In genomic region chr6:158606011-158606410, GRCh38 we compare ENCODE assay signal across 7 cellular contexts. TPM values are rescaled to one million over a fixed set of nuclear protein-coding genes. Genes with fewer than 3 reads are reported as not detected.
DNase-seq lines count a peak whose midpoint lies in the region; ATAC-seq and TF ChIP-seq lines count a peak whose summit lies in the region.
"Not testable (repeated sequence)": the region's sequence is repeated elsewhere in the genome, so short reads cannot be mapped to it uniquely, and the experiment has no call there.

No MANE protein-coding gene starts in this region.

- H3K36me3 Mint-ChIP-seq in WTC11 (peaks cover 45% of the 10 kb centered on the region), immature natural killer cell (peaks cover 13 to 57% (median 19%) of the 10 kb centered on the region in 3 donors)
- H3K36me3 Mint-ChIP-seq in activated T-cell treated with anti-CD3 and anti-CD28 coated beads, Interleukin-2, amount 50 U/mL, for 24 hours (ENCODE audit: low read depth) = peaks cover 95% of the 10 kb centered on the region
- H3K36me3 Mint-ChIP-seq in central memory CD8-positive, alpha-beta T cell (ENCODE audit: insufficient read depth) = peaks cover 50% of the 10 kb centered on the region
- peaks cover 11% of the 10 kb centered on the region for H3K36me3 Mint-ChIP-seq in natural killer cell treated with Interleukin-12 subunit alpha and Interleukin-12 subunit beta and Interleukin-15 and Interleukin-18, amount 100 ng/mL, for 72 hours
- H3K36me3 Mint-ChIP-seq in stimulated activated effector memory CD8-positive, alpha-beta T cell treated with anti-CD3 and anti-CD28 coated beads, Interleukin-12 subunit alpha, Interleukin-12 subunit beta, amount 100 ng/mL, for 72 hours = peaks cover 96% of the 10 kb centered on the region

- peaks cover 46% of the 10 kb centered on the region for H3K79me2 ChIP-seq in HCT116 (ENCODE audit: insufficient read depth, low read length)

- H3K4me3 Mint-ChIP-seq in WTC11; activated T-cell treated with anti-CD3 and anti-CD28 coated beads, Interleukin-2, amount 50 U/mL, for 24 hours; central memory CD8-positive, alpha-beta T cell; immature natural killer cell; natural killer cell treated with Interleukin-12 subunit alpha and Interleukin-12 subunit beta and Interleukin-15 and Interleukin-18, amount 100 ng/mL, for 72 hours; stimulated activated effector memory CD8-positive, alpha-beta T cell treated with anti-CD3 and anti-CD28 coated beads, Interleukin-12 subunit alpha, Interleukin-12 subunit beta, amount 100 ng/mL, for 72 hours: not testable (repeated sequence)

- POLR2A ChIA-PET in HCT116 (lab: Charles Lee); WTC11 (lab: Charles Lee): not testable (repeated sequence)

- H3K27ac ChIP-seq in HCT116 (ENCODE audit: low read depth, low read length) = peak overlapping the region; percentile 24

- not testable (repeated sequence) for H3K4me1 ChIP-seq in HCT116 (ENCODE audit: control insufficient read depth in 1 of 2, insufficient read depth in 2 of 2, low read length in 2 of 2)

- not testable (repeated sequence) for H3K9me3 Mint-ChIP-seq in WTC11; activated T-cell treated with anti-CD3 and anti-CD28 coated beads, Interleukin-2, amount 50 U/mL, for 24 hours; central memory CD8-positive, alpha-beta T cell; immature natural killer cell; natural killer cell treated with Interleukin-12 subunit alpha and Interleukin-12 subunit beta and Interleukin-15 and Interleukin-18, amount 100 ng/mL, for 72 hours; stimulated activated effector memory CD8-positive, alpha-beta T cell treated with anti-CD3 and anti-CD28 coated beads, Interleukin-12 subunit alpha, Interleukin-12 subunit beta, amount 100 ng/mL, for 72 hours

- not testable (repeated sequence) for H3K9me2 ChIP-seq in HCT116 (ENCODE audit: insufficient read depth)

- not testable (repeated sequence) for H3K27me3 ChIP-seq in HCT116 (ENCODE audit: insufficient read depth, low read length)

- not testable (repeated sequence) for H3K9ac ChIP-seq in HCT116 (ENCODE audit: low read length)

- intact Hi-C loops in HCT116 (cut with micrococcal nuclease) = not testable (repeated sequence)

- TF ChIP-seq CTCF in HCT116 (IDR thresholded peaks at IDR 0.05 in 2 of 3, conservative IDR thresholded peaks at IDR 0.05 in 1 of 3; ENCODE audit: borderline replicate concordance in 1 of 3, insufficient read depth in 1 of 3, low read depth in 2 of 3, low read length in 2 of 3); WTC11 (IDR thresholded peaks at IDR 0.05): not testable (repeated sequence)

- H3K36me3 ChIP-seq in HCT116 (ENCODE audit: control insufficient read depth in 1 of 2, insufficient read depth in 2 of 2, low read length in 2 of 2) = peaks cover 27 to 61% of the 10 kb centered on the region in 2 experiments

- not testable (repeated sequence) for BruUV-seq in HCT116 (replicated peaks; lab: Mats Ljungman, UMichigan)

- H3K9me3 ChIP-seq in HCT116 (ENCODE audit: control insufficient read depth in 1 of 2, insufficient read depth in 1 of 2, low read depth in 1 of 2, low read length in 2 of 2) = not testable (repeated sequence)

- not testable (repeated sequence) for H3K4me3 ChIP-seq in HCT116 (replicated peaks in 1 of 2; ENCODE audit: low read depth in 1 of 2, low read length in 2 of 2)

- CTCF ChIA-PET in HCT116 (lab: Charles Lee) = interaction anchor here (2.2 to 5.7 kb wide), 2 partner anchors 385 to 392 kb away, joined by 24 to 38 read pairs; no protein-coding TSS in a partner anchor
- CTCF ChIA-PET in WTC11 (lab: Charles Lee) = interaction anchor here (1.2 to 2.4 kb wide), 5 partner anchors 38 to 392 kb away, joined by 6 to 24 read pairs (median 8); partner anchors contain the start of gene DYNLT1

- not testable (repeated sequence) for ATAC-seq in HCT116; WTC11; central memory CD8-positive, alpha-beta T cell (replicated peaks; ENCODE audit: extremely low read depth, poor library complexity, severe bottlenecking); natural killer cell treated with Interleukin-12 subunit alpha and Interleukin-12 subunit beta and Interleukin-15 and Interleukin-18, amount 100 ng/mL, for 72 hours; stimulated activated effector memory CD8-positive, alpha-beta T cell treated with anti-CD3 and anti-CD28 coated beads, Interleukin-12 subunit alpha, Interleukin-12 subunit beta, amount 100 ng/mL, for 72 hours

- H2AFZ ChIP-seq in HCT116 (ENCODE audit: low read depth, low read length, poor library complexity, severe bottlenecking) = not testable (repeated sequence)

- not testable (repeated sequence) for H3K27me3 Mint-ChIP-seq in WTC11 (ENCODE audit: low read depth); activated T-cell treated with anti-CD3 and anti-CD28 coated beads, Interleukin-2, amount 50 U/mL, for 24 hours; central memory CD8-positive, alpha-beta T cell; immature natural killer cell (ENCODE audit: low read depth in 3 of 3); natural killer cell treated with Interleukin-12 subunit alpha and Interleukin-12 subunit beta and Interleukin-15 and Interleukin-18, amount 100 ng/mL, for 72 hours

- not testable (repeated sequence) for DNase-seq in HCT116 (ENCODE audit: low read depth, low spot score); WTC11 (ENCODE audit: low spot score); activated T-cell treated with anti-CD3 and anti-CD28 coated beads, Interleukin-2, amount 50 U/mL, for 24 hours; central memory CD8-positive, alpha-beta T cell (ENCODE audit: low spot score in 2 of 2); immature natural killer cell; natural killer cell treated with Interleukin-12 subunit alpha and Interleukin-12 subunit beta and Interleukin-15 and Interleukin-18, amount 100 ng/mL, for 72 hours (ENCODE audit: low spot score); stimulated activated effector memory CD8-positive, alpha-beta T cell treated with anti-CD3 and anti-CD28 coated beads, Interleukin-12 subunit alpha, Interleukin-12 subunit beta, amount 100 ng/mL, for 72 hours (ENCODE audit: low spot score in 2 of 2)

- TF ChIP-seq RAD21 in HCT116 (IDR thresholded peaks at IDR 0.05; ENCODE audit: low read depth) = not testable (repeated sequence)

- H3K27ac Mint-ChIP-seq in WTC11 (peak overlapping the region; percentile 60; the same call in 1 of the 2 replicates), immature natural killer cell (peak overlapping the region in 5 of 6 donors; percentile 65 to 91 (median 78))
- H3K27ac Mint-ChIP-seq in activated T-cell treated with anti-CD3 and anti-CD28 coated beads, Interleukin-2, amount 50 U/mL, for 24 hours = peak overlapping the region; percentile 75
- peak overlapping the region; percentile 55 for H3K27ac Mint-ChIP-seq in central memory CD8-positive, alpha-beta T cell (ENCODE audit: low read depth)
- H3K27ac Mint-ChIP-seq in natural killer cell treated with Interleukin-12 subunit alpha and Interleukin-12 subunit beta and Interleukin-15 and Interleukin-18, amount 100 ng/mL, for 72 hours = peak overlapping the region; percentile 68 to 78
- H3K27ac Mint-ChIP-seq in stimulated activated effector memory CD8-positive, alpha-beta T cell treated with anti-CD3 and anti-CD28 coated beads, Interleukin-12 subunit alpha, Interleukin-12 subunit beta, amount 100 ng/mL, for 72 hours = peak overlapping the region; percentile 83

- not testable (repeated sequence) for H4K20me1 ChIP-seq in HCT116 (ENCODE audit: insufficient read depth)

- H3K4me1 Mint-ChIP-seq in WTC11; activated T-cell treated with anti-CD3 and anti-CD28 coated beads, Interleukin-2, amount 50 U/mL, for 24 hours (ENCODE audit: low read depth): not testable (repeated sequence)
- peaks cover 19% of the 10 kb centered on the region for H3K4me1 Mint-ChIP-seq in central memory CD8-positive, alpha-beta T cell
- H3K4me1 Mint-ChIP-seq in immature natural killer cell = peaks cover 14 to 26% of the 10 kb centered on the region in 2 donors
- peaks cover 21 to 22% of the 10 kb centered on the region in 2 donors for H3K4me1 Mint-ChIP-seq in natural killer cell treated with Interleukin-12 subunit alpha and Interleukin-12 subunit beta and Interleukin-15 and Interleukin-18, amount 100 ng/mL, for 72 hours (ENCODE audit: low read depth in 2 of 2)
- H3K4me1 Mint-ChIP-seq in stimulated activated effector memory CD8-positive, alpha-beta T cell treated with anti-CD3 and anti-CD28 coated beads, Interleukin-12 subunit alpha, Interleukin-12 subunit beta, amount 100 ng/mL, for 72 hours = peaks cover 23% of the 10 kb centered on the region

- TF ChIP-seq POLR2A in HCT116 (IDR thresholded peaks at IDR 0.05; ENCODE audit: borderline replicate concordance, extremely low read depth, insufficient read depth, insufficient read length) = not testable (repeated sequence)

- RAD21 ChIA-PET in HCT116 (lab: Charles Lee; ENCODE audit: low non-redundant PET in 1 of 2, low total read pairs in 2 of 2, uncharacterized antibody in 2 of 2, unreplicated experiment in 2 of 2) = interaction anchor here in 1 of 2 experiments (1.8 kb wide), 1 partner anchor 392 kb away, joined by 4 read pairs; no protein-coding TSS in a partner anchor

- not testable (repeated sequence) for H3K4me2 ChIP-seq in HCT116 (ENCODE audit: low read length)

RNA-seq across cellular contexts. Expression of gene DYNLT1, which starts 38.5 kb away (rescaled TPM):
- total RNA-seq in HCT116 (2021; ENCODE audit: unreplicated experiment) (239 TPM), WTC11 (2021) (79.0 to 98.1 TPM (median 91.8 TPM) in 3 replicates)
- 261 and 300 TPM in 2 replicates for polyA plus RNA-seq in HCT116 (2012)
- polyA plus RNA-seq in immature natural killer cell = 100 to 1,000 TPM in 2 of 3 donors, 10 to 100 TPM in 1; 94.2 to 141 (median 119) TPM
- 100 to 1,000 TPM; 117 to 157 TPM for total RNA-seq in natural killer cell treated with Interleukin-12 subunit alpha and Interleukin-12 subunit beta and Interleukin-15 and Interleukin-18, amount 100 ng/mL, for 72 hours

RNA-seq across cellular contexts. Expression of gene SYTL3, which starts 43.8 kb away (rescaled TPM):
- 55.3 TPM for total RNA-seq in HCT116 (2021; ENCODE audit: unreplicated experiment)
- polyA plus RNA-seq in HCT116 (2012) = 59.3 and 71.8 TPM in 2 replicates
- total RNA-seq in WTC11 (2021) = 0.27 to 0.39 TPM (median 0.28 TPM) in 3 replicates
- polyA plus RNA-seq in immature natural killer cell = 10 to 100 TPM; 45.4 to 56.5 (median 52.0) TPM
- 100 to 1,000 TPM; 199 to 246 TPM for total RNA-seq in natural killer cell treated with Interleukin-12 subunit alpha and Interleukin-12 subunit beta and Interleukin-15 and Interleukin-18, amount 100 ng/mL, for 72 hours

RNA-seq across cellular contexts. Expression of gene TMEM181, which starts 46.1 kb away (rescaled TPM):
- total RNA-seq in HCT116 (2021; ENCODE audit: unreplicated experiment) (34.4 TPM), WTC11 (2021) (18.8 to 22.1 TPM (median 21.2 TPM) in 3 replicates)
- 10.0 and 12.8 TPM in 2 replicates for polyA plus RNA-seq in HCT116 (2012)
- 10 to 100 TPM in 2 of 3 donors, 1 to 10 TPM in 1; 4.3 to 14.8 (median 10.1) TPM for polyA plus RNA-seq in immature natural killer cell
- total RNA-seq in natural killer cell treated with Interleukin-12 subunit alpha and Interleukin-12 subunit beta and Interleukin-15 and Interleukin-18, amount 100 ng/mL, for 72 hours = 10 to 100 TPM; 19.6 to 30.9 TPM

Comparison
In these comparisons a context has a peak if more than half of its experiments do, and no peak if none do; other contexts are left out.
1. RNA of gene SYTL3, which starts 43.8 kb away (total RNA-seq): 199 to 246 TPM in natural killer cell treated with Interleukin-12 subunit alpha and Interleukin-12 subunit beta and Interleukin-15 and Interleukin-18, amount 100 ng/mL, for 72 hours and 55.3 TPM in HCT116 (single experiment); 0.27 to 0.39 TPM in WTC11; every median in the first group is over 10 times any median in the second.
2. Peak in every context shown above with its lines, with median percentiles within 50 percentile points of each other: H3K27ac Mint-ChIP-seq.